1 cellular context compared by ENCODE assay signal in the genomic region with DNA sequence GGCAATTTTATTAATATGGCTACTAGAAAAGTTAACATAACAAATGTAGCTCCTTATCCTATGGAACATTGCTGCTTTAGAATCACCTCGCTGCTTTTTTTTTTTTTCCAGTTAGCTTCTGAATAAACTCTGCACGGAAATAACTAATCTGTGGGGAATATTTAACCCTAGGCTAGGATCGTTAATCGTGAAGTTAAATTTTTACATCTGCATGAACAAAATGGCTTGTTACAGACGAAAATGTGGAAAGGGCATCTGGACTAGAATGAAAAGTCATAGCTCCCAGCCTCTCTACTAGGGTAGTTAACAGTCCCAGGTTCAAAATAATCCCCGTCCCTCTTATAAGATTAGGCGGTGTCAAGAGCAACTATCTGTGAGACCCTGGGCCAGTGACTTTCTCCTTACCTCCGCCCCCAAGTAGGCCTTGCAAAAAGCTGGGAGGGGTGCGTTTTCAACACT.
TF ChIP-seq lines count a peak whose summit lies in the region.

No MANE protein-coding gene starts in this region.

TF ChIP-seq in HEK293, 187 proteins besides CTCF, POLR2A, EP300 and RAD21 (continued from another document):
- no peak for TF ChIP-seq KLF10 (tag by site-specific recombination; IDR thresholded peaks at IDR 0.05)
- no peak for TF ChIP-seq OSR2 (tag by site-specific recombination; IDR thresholded peaks at IDR 0.05)
